ENCODE assay signal across 9 cellular contexts in genomic region chr6:105424177-105424783, GRCh38. TPM values are rescaled to one million over a fixed set of nuclear protein-coding genes. Genes with fewer than 3 reads are reported as not detected.
A peak's percentile ranks its signal among the peaks of the same experiment; 100 is the strongest.
DNase-seq lines count a peak whose midpoint lies in the region; ATAC-seq and TF ChIP-seq lines count a peak whose summit lies in the region.
"Had no signal": no experiment of that assay in that cellular context is flagged by ENCODE, and none has a peak within 500 bp of the region (broad histone marks: within the 10 kb centered on the region; RNA-seq: fewer than 3 reads in every experiment).

No MANE protein-coding gene starts in this region.

- H3K9me3 Mint-ChIP-seq in CD4-positive, alpha-beta memory T cell, result peaks cover 0 to 3% (median 0%) of the 10 kb centered on the region in 8 donors

- no peaks in the 10 kb centered on the region for H3K9me3 ChIP-seq in CD4-positive, alpha-beta memory T cell (ENCODE audit: control insufficient read depth in 1 of 2, low read length in 2 of 2)

- no peak for TF ChIP-seq POLR2A in NB4 (IDR thresholded peaks at IDR 0.05; ENCODE audit: extremely low read depth, insufficient read length)

- peak; percentile 51 for TF ChIP-seq CTCF in NB4 (IDR thresholded peaks at IDR 0.05; ENCODE audit: low read depth, low read length)

- peak; percentile 40 to 55 (median 49) for DNase-seq in CD4-positive, alpha-beta memory T cell
- peak; percentile 75 for DNase-seq in NB4 (ENCODE audit: low read depth)
- peak in 4 of 5 experiments; percentile 26 to 66 (median 42) for DNase-seq in T-helper 2 cell
- peak; percentile 6 for DNase-seq in amniotic stem cell (lab: John Stamatoyannopoulos, UW)
- DNase-seq in islet precursor cell, result peak; percentile 70
- DNase-seq in stimulated activated CD4-positive, alpha-beta T cell treated with anti-CD3 and anti-CD28 coated beads, Interleukin-4, amount 100 ng/mL, for 48 hours (ENCODE audit: low read depth in 2 of 2), result peak; percentile 42 to 57
- DNase-seq in putamen (ENCODE audit: low spot score), result no peak

- peak overlapping the region in 1 of 7 donors; percentile 14 for H3K27ac Mint-ChIP-seq in CD4-positive, alpha-beta memory T cell
- H3K27ac Mint-ChIP-seq: IgD-negative memory B cell had no signal

- H3K36me3 ChIP-seq in CD4-positive, alpha-beta memory T cell (ENCODE audit: insufficient read depth, low read length), result no peaks in the 10 kb centered on the region

- H3K27me3 ChIP-seq in CD4-positive, alpha-beta memory T cell (ENCODE audit: insufficient read depth, low read length), result no peaks in the 10 kb centered on the region

- no peaks in the 10 kb centered on the region for H3K36me3 Mint-ChIP-seq in CD4-positive, alpha-beta memory T cell
- H3K36me3 Mint-ChIP-seq: IgD-negative memory B cell had no signal

- POLR2A ChIA-PET in CD4-positive, alpha-beta memory T cell (lab: Charles Lee; ENCODE audit: partially characterized antibody), result no interaction called here

- H3K27ac ChIP-seq in CD4-positive, alpha-beta memory T cell (ENCODE audit: low read depth, low read length), result no peak overlapping the region

- ATAC-seq in GM19467 (IDR thresholded peaks at IDR 0.05; ENCODE audit: unreplicated experiment), result peak; percentile 58

- peaks cover 0 to 4% (median 2%) of the 10 kb centered on the region in 4 donors for H3K4me1 Mint-ChIP-seq in CD4-positive, alpha-beta memory T cell

- H3K4me1 ChIP-seq in CD4-positive, alpha-beta memory T cell (ENCODE audit: insufficient read depth, low read length), result no peaks in the 10 kb centered on the region

- intact Hi-C loops in CD4-positive, alpha-beta memory T cell (cut with micrococcal nuclease), result loop anchor here (2.0 to 5.0 kb wide), 2 partner anchors 107 to 741 kb away; no protein-coding TSS in a partner anchor

- H3K4me3 Mint-ChIP-seq in CD4-positive, alpha-beta memory T cell, result no peak overlapping the region
- H3K4me3 Mint-ChIP-seq: IgD-negative memory B cell had no signal

- CTCF ChIA-PET in CD4-positive, alpha-beta memory T cell (lab: Charles Lee; ENCODE audit: partially characterized antibody), result interaction anchor here (1.4 to 4.8 kb wide), 4 partner anchors 8 to 337 kb away, joined by 3 to 39 read pairs (median 24); no protein-coding TSS in a partner anchor

- no peaks in the 10 kb centered on the region for H3K27me3 Mint-ChIP-seq in CD4-positive, alpha-beta memory T cell

- H3K4me3 ChIP-seq in CD4-positive, alpha-beta memory T cell (ENCODE audit: low read length in 2 of 2), result no peak overlapping the region
- H3K4me3 ChIP-seq in NB4 (ENCODE audit: low read depth, low read length), result no peak overlapping the region

RNA-seq across cellular contexts. Expression of gene PREP, which starts 21.4 kb away (rescaled TPM):
- total RNA-seq in CD4-positive, alpha-beta memory T cell, result 10 to 100 TPM; 34.4 to 34.8 TPM
- polyA plus RNA-seq in CD4-positive, alpha-beta memory T cell, result 10 to 100 TPM; 29.8 to 43.6 TPM
